In genomic region chr6:14767176-14767575, GRCh38 we compare ENCODE assay signal across 14 cellular contexts.
"Had no signal": no experiment of that assay in that cellular context is flagged by ENCODE, and none has a peak within 500 bp of the region (broad histone marks: within the 10 kb centered on the region; RNA-seq: fewer than 3 reads in every experiment).

No MANE protein-coding gene starts in this region.

- H3K27ac ChIP-seq: brain microvascular endothelial cell, sigmoid colon had no signal

- H3K4me3 ChIP-seq: sigmoid colon had no signal

- H3K27me3 ChIP-seq: brain microvascular endothelial cell, sigmoid colon had no signal

- ATAC-seq: activated CD4-positive, CD25-positive, alpha-beta regulatory T cell treated with anti-CD3 and anti-CD28 coated beads, Interleukin-2, amount 50 U/mL, for 24 hours; activated naive CD4-positive, alpha-beta T cell treated with anti-CD3 and anti-CD28 coated beads, Interleukin-2, amount 50 U/mL, for 72 hours; activated T-cell treated with anti-CD3 and anti-CD28 coated beads, Interleukin-2, amount 50 U/mL, for 4 hours; natural killer cell had no signal

- H3K9me3 ChIP-seq: sigmoid colon had no signal

- DNase-seq: activated effector memory CD4-positive, alpha-beta T cell treated with anti-CD3 and anti-CD28 coated beads, Interleukin-2, amount 50 U/mL, for 16 hours; activated T-cell treated with anti-CD3 and anti-CD28 coated beads, Interleukin-2, amount 50 U/mL, for 4 hours; amniotic stem cell; brain microvascular endothelial cell; cerebellar nuclear complex; dermis blood vessel endothelial cell; hypothalamus; natural killer cell; occipital lobe; sigmoid colon; stimulated activated CD4-positive, alpha-beta T cell treated with anti-CD3 and anti-CD28 coated beads, Interleukin-12 subunit alpha, Interleukin-12 subunit beta, amount 100 ng/mL, for 4 hours; stimulated activated naive CD4-positive, alpha-beta T cell had no signal

- H3K36me3 ChIP-seq: brain microvascular endothelial cell, sigmoid colon had no signal
